In genomic region chr5:42718591-42718990, GRCh38 we compare ENCODE assay signal across 8 cellular contexts. TPM values are rescaled to one million over a fixed set of nuclear protein-coding genes. Genes with fewer than 3 reads are reported as not detected.
DNase-seq lines count a peak whose midpoint lies in the region; ATAC-seq and TF ChIP-seq lines count a peak whose summit lies in the region.

No MANE protein-coding gene starts in this region.

- no peak overlapping the region for H3K9ac ChIP-seq in colonic mucosa (ENCODE audit: low read depth in 2 of 2, low read length in 2 of 2)

- TF ChIP-seq POLR2A in gastrocnemius medialis (IDR thresholded peaks at IDR 0.05): no peak

- no peaks in the 10 kb centered on the region for H3K4me1 ChIP-seq in gastrocnemius medialis
- H3K4me1 ChIP-seq in colonic mucosa: no peaks in the 10 kb centered on the region

- H3K9me3 ChIP-seq in gastrocnemius medialis (no peaks in the 10 kb centered on the region), colonic mucosa (no peaks in the 10 kb centered on the region)

- no peak overlapping the region for H3K27ac Mint-ChIP-seq in activated CD4-positive, alpha-beta memory T cell treated with anti-CD3 and anti-CD28 coated beads for 36 hours

- TF ChIP-seq CTCF in gastrocnemius medialis (IDR thresholded peaks at IDR 0.05 in 4 of 5, conservative IDR thresholded peaks at IDR 0.05 in 1 of 5) (no peak), colonic mucosa (IDR thresholded peaks at IDR 0.05) (no peak)

- no peak overlapping the region for H3K4me3 ChIP-seq in gastrocnemius medialis
- H3K4me3 ChIP-seq in colonic mucosa: no peak overlapping the region

- POLR2A ChIA-PET in activated CD4-positive, alpha-beta memory T cell treated with anti-CD3 and anti-CD28 coated beads for 36 hours (lab: Charles Lee): no interaction called here

- H3K27ac ChIP-seq in gastrocnemius medialis: no peak overlapping the region
- no peak overlapping the region for H3K27ac ChIP-seq in colonic mucosa

- DNase-seq in A172 (ENCODE audit: low spot score): peak; percentile 83
- peak; percentile 40 for DNase-seq in activated CD4-positive, alpha-beta memory T cell treated with anti-CD3 and anti-CD28 coated beads for 36 hours
- no peak for DNase-seq in NCI-H1694 (lab: John Stamatoyannopoulos, UW)
- DNase-seq in NCI-H1436 (lab: John Stamatoyannopoulos, UW): no peak
- DNase-seq in gastrocnemius medialis: no peak
- no peak for DNase-seq in colonic mucosa

- H3K27me3 Mint-ChIP-seq in activated CD4-positive, alpha-beta memory T cell treated with anti-CD3 and anti-CD28 coated beads for 36 hours: peaks cover 3% of the 10 kb centered on the region

- peak; percentile 88 for ATAC-seq in GM19397 (IDR thresholded peaks at IDR 0.05; ENCODE audit: unreplicated experiment)
- ATAC-seq in HG03196 (IDR thresholded peaks at IDR 0.05; ENCODE audit: unreplicated experiment): peak; percentile 90
- no peak for ATAC-seq in gastrocnemius medialis

- H3K27me3 ChIP-seq in gastrocnemius medialis (no peaks in the 10 kb centered on the region), colonic mucosa (no peaks in the 10 kb centered on the region)

- in situ Hi-C loops in gastrocnemius medialis (cut with MboI; ENCODE audit: low sequenced_read_pairs in 4 of 4): no loop called here

- CTCF ChIA-PET in activated CD4-positive, alpha-beta memory T cell treated with anti-CD3 and anti-CD28 coated beads for 36 hours (lab: Charles Lee): no interaction called here

- no peaks in the 10 kb centered on the region for H3K36me3 Mint-ChIP-seq in activated CD4-positive, alpha-beta memory T cell treated with anti-CD3 and anti-CD28 coated beads for 36 hours

- H3K9me3 Mint-ChIP-seq in activated CD4-positive, alpha-beta memory T cell treated with anti-CD3 and anti-CD28 coated beads for 36 hours: no peaks in the 10 kb centered on the region

- H3K4me1 Mint-ChIP-seq in activated CD4-positive, alpha-beta memory T cell treated with anti-CD3 and anti-CD28 coated beads for 36 hours (ENCODE audit: low read depth): peaks cover 19% of the 10 kb centered on the region

- intact Hi-C loops in activated CD4-positive, alpha-beta memory T cell treated with anti-CD3 and anti-CD28 coated beads for 36 hours (cut with micrococcal nuclease): loop anchor here (2.0 kb wide), 1 partner anchor 38 kb away; the partner anchor contains the start of gene CCDC152
- intact Hi-C loops in gastrocnemius medialis (cut with DNase I; ENCODE audit: low total_unique reads): no loop called here
- intact Hi-C loops in colonic mucosa (cut with DNase I): no loop called here

- no peak overlapping the region for H3K4me3 Mint-ChIP-seq in activated CD4-positive, alpha-beta memory T cell treated with anti-CD3 and anti-CD28 coated beads for 36 hours

- H3K36me3 ChIP-seq in gastrocnemius medialis (peaks cover 0 to 12% of the 10 kb centered on the region in 2 donors), colonic mucosa (no peaks in the 10 kb centered on the region)

RNA-seq across cellular contexts. Expression of gene CCDC152, which starts 38.0 kb away (rescaled TPM):
- 0.69 TPM in 1 of 2 replicates, not detected in the other for total RNA-seq in A172 (2014; rRNA removed; shearing (Covaris generic))
- 1 to 10 TPM; 6.2 to 6.7 TPM for total RNA-seq in activated CD4-positive, alpha-beta memory T cell treated with anti-CD3 and anti-CD28 coated beads for 36 hours
- 1 to 10 TPM in 1 of 4 donors, under 1 TPM in 3; 0.13 to 1.1 (median 0.65) TPM for total RNA-seq in gastrocnemius medialis
- under 1 TPM in 1 of 2 donors, not detected in 1; 0.27 TPM for total RNA-seq in colonic mucosa

Comparison
In these comparisons a context has a peak if more than half of its experiments do, and no peak if none do; other contexts are left out.
1. DNase-seq: peak in A172 (single experiment) and activated CD4-positive, alpha-beta memory T cell treated with anti-CD3 and anti-CD28 coated beads for 36 hours (single experiment); none in NCI-H1694 (single experiment), NCI-H1436 (single experiment), gastrocnemius medialis (0 of 2) and colonic mucosa (single experiment).
2. ATAC-seq: peak in GM19397 (single experiment) and HG03196 (single experiment); none in gastrocnemius medialis (0 of 2).